ENCODE assay signal across 12 cellular contexts in genomic region chrX:38095971-38096529, GRCh38.
DNase-seq lines count a peak whose midpoint lies in the region; ATAC-seq and TF ChIP-seq lines count a peak whose summit lies in the region.
"Had no signal": no experiment of that assay in that cellular context is flagged by ENCODE, and none has a peak within 500 bp of the region (broad histone marks: within the 10 kb centered on the region; RNA-seq: fewer than 3 reads in every experiment).

No MANE protein-coding gene starts in this region.

- no peaks in the 10 kb centered on the region for H3K27me3 Mint-ChIP-seq in naive thymus-derived CD4-positive, alpha-beta T cell

- H2AK9ac ChIP-seq in IMR-90 (replicated peaks; ENCODE audit: low read depth, low read length, poor library complexity), result no peak overlapping the region

- H3K4me1 ChIP-seq in IMR-90 (ENCODE audit: control insufficient read depth, insufficient read depth, low read length), result no peaks in the 10 kb centered on the region
- H3K4me1 ChIP-seq in HAP-1, result no peaks in the 10 kb centered on the region
- H3K4me1 ChIP-seq in naive thymus-derived CD4-positive, alpha-beta T cell (ENCODE audit: control insufficient read depth in 2 of 2, insufficient read depth in 2 of 2, low read length in 2 of 2), result no peaks in the 10 kb centered on the region
- H3K4me1 ChIP-seq: heart left ventricle, tibial artery had no signal

- WGBS in IMR-90 (ENCODE audit: extremely low coverage in 2 of 2, insufficient read length in 1 of 2), 2 experiments, result no CpG with 5 or more reads among the region's 4 CpGs

- H3K4me3 Mint-ChIP-seq in naive thymus-derived CD4-positive, alpha-beta T cell, result peak overlapping the region in 1 of 10 donors; percentile 24

- no peak for TF ChIP-seq RAD21 in IMR-90 (IDR thresholded peaks at IDR 0.05; ENCODE audit: low read length)

- no peak overlapping the region for H4K5ac ChIP-seq in IMR-90 (ENCODE audit: low read depth, low read length)

- H3K23ac ChIP-seq in IMR-90 (ENCODE audit: low read depth, low read length), result no peak overlapping the region

- peaks cover 0 to 26% (median 2%) of the 10 kb centered on the region in 11 donors for H3K9me3 Mint-ChIP-seq in naive thymus-derived CD4-positive, alpha-beta T cell

- no peak overlapping the region for H3K14ac ChIP-seq in IMR-90 (replicated peaks; ENCODE audit: low read depth, low read length)

- POLR2A ChIA-PET in IMR-90 (lab: Charles Lee; ENCODE audit: unreplicated experiment), result no interaction called here
- POLR2A ChIA-PET in naive thymus-derived CD4-positive, alpha-beta T cell (lab: Charles Lee), result no interaction called here

- no peaks in the 10 kb centered on the region for H3K79me1 ChIP-seq in IMR-90 (ENCODE audit: low read depth in 1 of 2, low read length in 2 of 2)

- CTCF ChIA-PET in IMR-90 (lab: Yijun Ruan, JAX), result no interaction called here
- CTCF ChIA-PET in naive thymus-derived CD4-positive, alpha-beta T cell (lab: Charles Lee), result no interaction called here

- H4K8ac ChIP-seq in IMR-90 (ENCODE audit: low read depth in 2 of 2, low read length in 2 of 2), result no peak overlapping the region

- TF ChIP-seq CTCF in IMR-90 (conservative IDR thresholded peaks at IDR 0.05; ENCODE audit: low read depth, low read length), result no peak
- TF ChIP-seq CTCF in kidney epithelial cell (IDR thresholded peaks at IDR 0.05; ENCODE audit: insufficient read depth, low read length, poor library complexity, severe bottlenecking), result no peak

- H3K56ac ChIP-seq in IMR-90 (ENCODE audit: extremely low read depth, insufficient read depth, low read length), result no peak overlapping the region

- peak overlapping the region; percentile 54; the same call in 1 of the 2 replicates for H3K4me2 ChIP-seq in IMR-90 (ENCODE audit: low read depth, low read length)

- no peak for TF ChIP-seq POLR2A in IMR-90 (IDR thresholded peaks at IDR 0.05; ENCODE audit: low read depth, low read length)

- intact Hi-C loops in IMR-90 (cut with micrococcal nuclease), result no loop called here
- intact Hi-C loops in naive thymus-derived CD4-positive, alpha-beta T cell (cut with micrococcal nuclease), result no loop called here

- no peaks in the 10 kb centered on the region for H4K20me1 ChIP-seq in IMR-90 (ENCODE audit: insufficient read depth, low read length)

- no peak overlapping the region for H3K4ac ChIP-seq in IMR-90 (ENCODE audit: low read depth, low read length)

- H3K18ac ChIP-seq in IMR-90 (ENCODE audit: low read depth, low read length), result no peak overlapping the region

- H2BK120ac ChIP-seq in IMR-90 (ENCODE audit: low read depth, low read length), result no peak overlapping the region

- no peaks in the 10 kb centered on the region for H3K27me3 ChIP-seq in IMR-90 (ENCODE audit: control insufficient read depth, insufficient read depth, low read length)
- H3K27me3 ChIP-seq in kidney epithelial cell (ENCODE audit: control insufficient read depth, insufficient read depth, low read length), result no peaks in the 10 kb centered on the region
- H3K27me3 ChIP-seq in HAP-1 (ENCODE audit: low read depth), result no peaks in the 10 kb centered on the region
- no peaks in the 10 kb centered on the region for H3K27me3 ChIP-seq in naive thymus-derived CD4-positive, alpha-beta T cell (ENCODE audit: control insufficient read depth in 2 of 2, insufficient read depth in 2 of 2, low read length in 2 of 2)
- H3K27me3 ChIP-seq: tibial artery had no signal

- BruUV-seq in IMR-90 (replicated peaks; lab: Mats Ljungman, UMichigan), result no TSS peak

- peak; percentile 71 for DNase-seq in ELR (ENCODE audit: low read depth)
- peak; percentile 58 for DNase-seq in IMR-90
- peak; percentile 42 for DNase-seq in amniotic epithelial cell (ENCODE audit: low read depth)
- DNase-seq in kidney epithelial cell (ENCODE audit: low read depth), result peak; percentile 23
- no peak for DNase-seq in HAP-1 (ENCODE audit: low spot score in 2 of 2)
- DNase-seq in naive thymus-derived CD4-positive, alpha-beta T cell, result no peak
- no peak for DNase-seq in C1 segment of cervical spinal cord (lab: John Stamatoyannopoulos, UW)
- DNase-seq: heart left ventricle, tibial artery, WERI-Rb-1 had no signal

- H3K36me3 ChIP-seq in IMR-90 (ENCODE audit: control insufficient read depth, insufficient read depth, low read length) (no peaks in the 10 kb centered on the region), kidney epithelial cell (ENCODE audit: control insufficient read depth, insufficient read depth, low read length) (no peaks in the 10 kb centered on the region), HAP-1 (replicated peaks) (no peaks in the 10 kb centered on the region)
- H3K36me3 ChIP-seq in naive thymus-derived CD4-positive, alpha-beta T cell (ENCODE audit: control insufficient read depth in 2 of 3, insufficient read depth in 3 of 3, low read length in 3 of 3), result no peaks in the 10 kb centered on the region
- H3K36me3 ChIP-seq: heart left ventricle, tibial artery, WERI-Rb-1 had no signal

- no peak overlapping the region for H2AK5ac ChIP-seq in IMR-90 (ENCODE audit: low read depth, low read length)

- H4K91ac ChIP-seq in IMR-90 (ENCODE audit: insufficient read depth, low read depth, low read length), result no peak overlapping the region

- H3K4me1 Mint-ChIP-seq in naive thymus-derived CD4-positive, alpha-beta T cell, result peaks cover 0 to 2% (median 0%) of the 10 kb centered on the region in 7 donors

- no peaks in the 10 kb centered on the region for H3K36me3 Mint-ChIP-seq in naive thymus-derived CD4-positive, alpha-beta T cell
- H3K36me3 Mint-ChIP-seq: CD4-positive, CD25-positive, alpha-beta regulatory T cell had no signal

- in situ Hi-C loops in IMR-90 (cut with MboI; ENCODE audit: low sequenced_read_pairs) (no loop called here), HAP-1 (cut with MboI; ENCODE audit: low sequenced_read_pairs) (no loop called here)

- no peak overlapping the region for H2BK20ac ChIP-seq in IMR-90 (ENCODE audit: low read depth, low read length)

- H3K27ac Mint-ChIP-seq in naive thymus-derived CD4-positive, alpha-beta T cell, result no peak overlapping the region

- H2BK5ac ChIP-seq in IMR-90 (ENCODE audit: low read depth, low read length, poor library complexity, severe bottlenecking), result peak overlapping the region; percentile 39

- ATAC-seq in IMR-90 (ENCODE audit: low read depth) (peak; percentile 65; the same call in 1 of the 2 replicates), HG03457 (IDR thresholded peaks at IDR 0.05; ENCODE audit: unreplicated experiment) (no peak)
- ATAC-seq in naive thymus-derived CD4-positive, alpha-beta T cell, result no peak
- ATAC-seq: heart left ventricle had no signal

- no peak overlapping the region for H3K9ac ChIP-seq in IMR-90 (ENCODE audit: low read depth, low read length)

- H3K9me1 ChIP-seq in IMR-90 (ENCODE audit: insufficient read depth, low read length), result no peaks in the 10 kb centered on the region

- H3K9me3 ChIP-seq in IMR-90 (ENCODE audit: control insufficient read depth, insufficient read depth, low read length) (no peaks in the 10 kb centered on the region), HAP-1 (no peaks in the 10 kb centered on the region)
- no peaks in the 10 kb centered on the region for H3K9me3 ChIP-seq in naive thymus-derived CD4-positive, alpha-beta T cell (ENCODE audit: control insufficient read depth in 2 of 3, low read length in 3 of 3)

- H2AFZ ChIP-seq in IMR-90 (replicated peaks; ENCODE audit: low read length, poor library complexity), result no peak overlapping the region

- H3K4me3 ChIP-seq in IMR-90 (ENCODE audit: insufficient read depth, low read depth, low read length) (no peak overlapping the region; the same call in 1 of the 2 replicates), kidney epithelial cell (ENCODE audit: low read depth, low read length) (no peak overlapping the region), HAP-1 (no peak overlapping the region)
- no peak overlapping the region for H3K4me3 ChIP-seq in naive thymus-derived CD4-positive, alpha-beta T cell (ENCODE audit: low read length)
- H3K4me3 ChIP-seq: heart left ventricle, tibial artery had no signal

- dilution Hi-C loops in IMR-90 (cut with HindIII; ENCODE audit: low sequenced_read_pairs, unreplicated experiment), result no loop called here

- H3K27ac ChIP-seq in IMR-90 (ENCODE audit: insufficient read depth, low read length), result no peak overlapping the region
- no peak overlapping the region for H3K27ac ChIP-seq in naive thymus-derived CD4-positive, alpha-beta T cell (ENCODE audit: low read depth, low read length)
- H3K27ac ChIP-seq: heart left ventricle, tibial artery, WERI-Rb-1 had no signal

- H2BK15ac ChIP-seq in IMR-90 (ENCODE audit: low read depth, low read length), result no peak overlapping the region

TF ChIP-seq in IMR-90, 13 proteins besides CTCF, POLR2A, EP300 and RAD21:
- TF ChIP-seq FOS (IDR thresholded peaks at IDR 0.05; ENCODE audit: low read depth, low read length) (0 out of 2 replicates have a peak, but pooled peaks have one; percentile 10), MAZ (IDR thresholded peaks at IDR 0.05; ENCODE audit: borderline replicate concordance, low read depth, low read length) (no peak)

Comparison
In these comparisons a context has a peak if more than half of its experiments do, and no peak if none do; other contexts are left out.
1. DNase-seq: peak in ELR (single experiment), IMR-90 (single experiment), amniotic epithelial cell (single experiment) and kidney epithelial cell (single experiment); none in HAP-1 (0 of 2), naive thymus-derived CD4-positive, alpha-beta T cell (0 of 9) and C1 segment of cervical spinal cord (0 of 14).